ENCODE assay signal across 28 cellular contexts in the genomic region with DNA sequence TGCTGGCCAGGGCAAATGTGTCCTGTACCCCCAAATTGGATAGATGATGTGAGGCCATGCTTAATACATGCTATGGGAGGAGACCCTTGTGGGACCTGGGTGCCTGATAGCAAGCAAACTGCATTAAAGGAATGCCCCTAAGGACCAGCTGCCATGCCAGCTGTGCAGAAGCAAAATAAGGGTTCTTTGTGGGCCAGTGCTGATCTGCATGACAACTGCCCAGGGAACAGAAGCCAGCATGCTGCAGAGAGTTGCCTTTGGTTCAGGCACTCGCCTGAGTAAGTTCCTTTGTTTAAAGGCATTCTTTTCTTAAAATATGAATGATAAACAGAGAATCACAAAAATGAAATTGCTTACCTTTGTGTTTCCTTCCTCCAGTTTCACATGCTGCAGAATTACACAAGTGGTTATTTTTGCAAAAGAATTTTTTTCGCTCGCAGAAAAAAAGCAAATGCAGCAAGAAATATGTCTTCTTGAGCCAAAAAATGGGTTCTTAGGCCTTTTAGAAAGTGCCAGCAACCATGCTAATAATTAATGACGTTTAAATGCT. TPM values are rescaled to one million over a fixed set of nuclear protein-coding genes. Genes with fewer than 3 reads are reported as not detected.
DNase-seq lines count a peak whose midpoint lies in the region; ATAC-seq, FAIRE-seq and TF ChIP-seq lines count a peak whose summit lies in the region.
"Had no signal": no experiment of that assay in that cellular context is flagged by ENCODE, and none has a peak within 500 bp of the region (broad histone marks: within the 10 kb centered on the region; RNA-seq: fewer than 3 reads in every experiment).

No MANE protein-coding gene starts in this region.

- no peaks in the 10 kb centered on the region; the same call in 1 of the 2 replicates for H3K4me1 Mint-ChIP-seq in HFFc6 (ENCODE audit: low read depth)

- ATAC-seq in HG02840 (IDR thresholded peaks at IDR 0.05; ENCODE audit: low FRiP score, unreplicated experiment), result no peak
- ATAC-seq: A549, heart left ventricle had no signal

- no peak for TF ChIP-seq CTCF in HFFc6 (IDR thresholded peaks at IDR 0.05)

- DNase-seq in C1 segment of cervical spinal cord (lab: John Stamatoyannopoulos, UW) (peak in 10 of 14 donors; percentile 21 to 64 (median 48)), NCI-H2171 treated with DMSO at 0.1 percent for 48 hours (lab: John Stamatoyannopoulos, UW) (peak; percentile 76), head of caudate nucleus (peak; percentile 42 to 90 (median 77)), nucleus accumbens (lab: John Stamatoyannopoulos, UW) (peak in 48 of 56 donors; percentile 9 to 90 (median 62)), GM12892 (ENCODE audit: insufficient read length) (no peak), HFFc6 (no peak), NCI-H2227 (lab: John Stamatoyannopoulos, UW; ENCODE audit: unreplicated experiment) (no peak)
- DNase-seq: activated CD4-positive, alpha-beta memory T cell treated with anti-CD3 and anti-CD28 coated beads for 36 hours; activated naive CD4-positive, alpha-beta T cell; activated T-cell treated with anti-CD3 and anti-CD28 coated beads for 4 hours; aorta; cerebellar nuclear complex; heart left ventricle; Kasumi-1; NCI-H1105; NCI-H748 treated with DMSO at 0.1 percent for 48 hours; PC-9; stimulated activated CD4-positive, alpha-beta T cell treated with anti-CD3 and anti-CD28 coated beads, Interleukin-4, amount 100 ng/mL, for 24 hours; stomach; T-helper 2 cell; WERI-Rb-1 had no signal

- no peak overlapping the region for H3K27ac Mint-ChIP-seq in HFFc6
- H3K27ac Mint-ChIP-seq: activated CD4-positive, alpha-beta memory T cell treated with anti-CD3 and anti-CD28 coated beads for 36 hours had no signal

- no peak for FAIRE-seq in GM12892 (lab: Jason Lieb, UNC)
- FAIRE-seq: A549, GM12891, keratinocyte had no signal

- TF ChIP-seq POLR2A in GM12892 (IDR thresholded peaks at IDR 0.05; ENCODE audit: low read depth, low read length), result no peak

- intact Hi-C loops in head of caudate nucleus (cut with DNase I), result no loop called here

- H3K27me3 Mint-ChIP-seq in HFFc6 (ENCODE audit: insufficient read depth), result peaks cover 47% of the 10 kb centered on the region

- no peak overlapping the region for H3K4me3 Mint-ChIP-seq in HFFc6
- H3K4me3 Mint-ChIP-seq: activated CD4-positive, alpha-beta memory T cell treated with anti-CD3 and anti-CD28 coated beads for 36 hours had no signal

- no peaks in the 10 kb centered on the region for H3K36me3 Mint-ChIP-seq in HFFc6 (ENCODE audit: low read depth)
- H3K36me3 Mint-ChIP-seq: activated CD4-positive, alpha-beta memory T cell treated with anti-CD3 and anti-CD28 coated beads for 36 hours had no signal

- H3K9me3 Mint-ChIP-seq in HFFc6, result no peaks in the 10 kb centered on the region
- H3K9me3 Mint-ChIP-seq: activated CD4-positive, alpha-beta memory T cell treated with anti-CD3 and anti-CD28 coated beads for 36 hours had no signal

RNA-seq across cellular contexts. Expression of a gene that starts 6.9 kb away (rescaled TPM):
- not detected for polyA plus RNA-seq in GM12892 (2012; ENCODE audit: missing spikeins)
- total RNA-seq in HFFc6 (2021; fragmentation: NEBNext Ultra II Directional; extraction: Animal tissue kit (Norgen Biotek cat#: 25700)), result under 1 TPM in 2 of 6 experiments, not detected in 4; 0.14 to 0.31 TPM
- total RNA-seq: activated CD4-positive, alpha-beta memory T cell treated with anti-CD3 and anti-CD28 coated beads for 36 hours; HT-29; lung microvascular endothelial cell; SJCRH30 had no signal

Comparison
In these comparisons a context has a peak if more than half of its experiments do, and no peak if none do; other contexts are left out.
1. DNase-seq: peak in C1 segment of cervical spinal cord (10 of 14), NCI-H2171 treated with DMSO at 0.1 percent for 48 hours (single experiment), head of caudate nucleus (42 of 42) and nucleus accumbens (48 of 56); none in GM12892 (single experiment), HFFc6 (single experiment) and NCI-H2227 (single experiment).